Comparison of ENCODE assay signal across 11 cellular contexts in genomic region chr10:72278668-72279393, GRCh38. TPM values are rescaled to one million over a fixed set of nuclear protein-coding genes. Genes with fewer than 3 reads are reported as not detected.
DNase-seq lines count a peak whose midpoint lies in the region; ATAC-seq and TF ChIP-seq lines count a peak whose summit lies in the region.
"Had no signal": no experiment of that assay in that cellular context is flagged by ENCODE, and none has a peak within 500 bp of the region (broad histone marks: within the 10 kb centered on the region; RNA-seq: fewer than 3 reads in every experiment).

No MANE protein-coding gene starts in this region.

- TF ChIP-seq CTCF in foreskin keratinocyte (conservative IDR thresholded peaks at IDR 0.05): peak; percentile 24

- POLR2A ChIA-PET in T-cell (lab: Charles Lee): interaction anchor here (0.6 kb wide), 2 partner anchors 8 to 175 kb away, joined by 6 to 7 read pairs; no protein-coding TSS in a partner anchor

- no peaks in the 10 kb centered on the region for H3K4me1 ChIP-seq in foreskin keratinocyte

- H3K27me3 ChIP-seq in foreskin keratinocyte: no peaks in the 10 kb centered on the region

- no peaks in the 10 kb centered on the region for H3K9me3 Mint-ChIP-seq in activated naive CD8-positive, alpha-beta T cell treated with anti-CD3 and anti-CD28 coated beads for 36 hours
- no peaks in the 10 kb centered on the region for H3K9me3 Mint-ChIP-seq in activated naive CD8-positive, alpha-beta T cell treated with anti-CD3 and anti-CD28 coated beads, Interleukin-2, amount 50 U/mL, for 24 hours
- no peaks in the 10 kb centered on the region for H3K9me3 Mint-ChIP-seq in T-cell

- no peak for DNase-seq in activated naive CD8-positive, alpha-beta T cell treated with anti-CD3 and anti-CD28 coated beads for 36 hours
- DNase-seq in activated naive CD8-positive, alpha-beta T cell treated with anti-CD3 and anti-CD28 coated beads, Interleukin-2, amount 50 U/mL, for 24 hours: no peak
- no peak for DNase-seq in T-cell
- no peak for DNase-seq in foreskin keratinocyte
- DNase-seq in NCI-H524 treated with DMSO at 0.1 percent for 48 hours (lab: John Stamatoyannopoulos, UW): no peak
- DNase-seq in CD1c-positive myeloid dendritic cell (ENCODE audit: extremely low spot score): no peak
- DNase-seq: amniotic stem cell, NCI-H446, SHP77 had no signal

- CTCF ChIA-PET in T-cell (lab: Charles Lee): interaction anchor here (0.6 to 1.0 kb wide), 3 partner anchors 12 to 229 kb away, joined by 3 to 4 read pairs (median 3); no protein-coding TSS in a partner anchor

- H3K4me1 Mint-ChIP-seq in activated naive CD8-positive, alpha-beta T cell treated with anti-CD3 and anti-CD28 coated beads for 36 hours: peaks cover 32% of the 10 kb centered on the region
- peaks cover 39% of the 10 kb centered on the region for H3K4me1 Mint-ChIP-seq in activated naive CD8-positive, alpha-beta T cell treated with anti-CD3 and anti-CD28 coated beads, Interleukin-2, amount 50 U/mL, for 24 hours
- H3K4me1 Mint-ChIP-seq in T-cell: peaks cover 37 to 47% (median 39%) of the 10 kb centered on the region in 3 donors

- peaks cover 12% of the 10 kb centered on the region for H3K27me3 Mint-ChIP-seq in activated naive CD8-positive, alpha-beta T cell treated with anti-CD3 and anti-CD28 coated beads for 36 hours
- no peaks in the 10 kb centered on the region for H3K27me3 Mint-ChIP-seq in activated naive CD8-positive, alpha-beta T cell treated with anti-CD3 and anti-CD28 coated beads, Interleukin-2, amount 50 U/mL, for 24 hours
- no peaks in the 10 kb centered on the region for H3K27me3 Mint-ChIP-seq in T-cell

- no peak for ATAC-seq in activated naive CD8-positive, alpha-beta T cell treated with anti-CD3 and anti-CD28 coated beads, Interleukin-2, amount 50 U/mL, for 24 hours
- ATAC-seq in T-cell (replicated peaks in 1 of 4): no peak
- no peak for ATAC-seq in foreskin keratinocyte
- ATAC-seq in HG02981 (IDR thresholded peaks at IDR 0.05; ENCODE audit: unreplicated experiment): no peak

- H3K27ac ChIP-seq in foreskin keratinocyte (no peak overlapping the region), temporal lobe (ENCODE audit: low read depth, low read length) (peak overlapping the region; percentile 40)

- H3K27ac Mint-ChIP-seq in activated naive CD8-positive, alpha-beta T cell treated with anti-CD3 and anti-CD28 coated beads for 36 hours: peak overlapping the region; percentile 44
- no peak overlapping the region for H3K27ac Mint-ChIP-seq in activated naive CD8-positive, alpha-beta T cell treated with anti-CD3 and anti-CD28 coated beads, Interleukin-2, amount 50 U/mL, for 24 hours
- H3K27ac Mint-ChIP-seq in T-cell: peak overlapping the region; percentile 93

- no peak overlapping the region for H3K4me3 Mint-ChIP-seq in activated naive CD8-positive, alpha-beta T cell treated with anti-CD3 and anti-CD28 coated beads for 36 hours
- H3K4me3 Mint-ChIP-seq in activated naive CD8-positive, alpha-beta T cell treated with anti-CD3 and anti-CD28 coated beads, Interleukin-2, amount 50 U/mL, for 24 hours: no peak overlapping the region
- H3K4me3 Mint-ChIP-seq in T-cell: no peak overlapping the region

- peaks cover 32% of the 10 kb centered on the region for H3K36me3 Mint-ChIP-seq in activated naive CD8-positive, alpha-beta T cell treated with anti-CD3 and anti-CD28 coated beads for 36 hours
- peaks cover 28% of the 10 kb centered on the region for H3K36me3 Mint-ChIP-seq in activated naive CD8-positive, alpha-beta T cell treated with anti-CD3 and anti-CD28 coated beads, Interleukin-2, amount 50 U/mL, for 24 hours (ENCODE audit: low read depth)
- H3K36me3 Mint-ChIP-seq in T-cell: peaks cover 11% of the 10 kb centered on the region

RNA-seq across cellular contexts. Expression of gene DDIT4, which starts 5.1 kb away (rescaled TPM):
- total RNA-seq in activated naive CD8-positive, alpha-beta T cell treated with anti-CD3 and anti-CD28 coated beads for 36 hours: 100 to 1,000 TPM; 422 to 424 TPM
- total RNA-seq in T-cell (100 to 1,000 TPM in 2 of 5 donors, 10 to 100 TPM in 3; 39.9 to 326 (median 52.1) TPM), foreskin keratinocyte (276 and 302 TPM in 2 replicates), temporal lobe (20.4 TPM)
- polyA plus RNA-seq in foreskin keratinocyte: 260 and 285 TPM in 2 replicates
